Comparison of ENCODE assay signal across 1 cellular context in genomic region chr6:163122365-163122764, GRCh38.
TF ChIP-seq lines count a peak whose summit lies in the region.

No MANE protein-coding gene starts in this region.

TF ChIP-seq in H1, 55 proteins besides CTCF, POLR2A, EP300 and RAD21 (continued from another document):
- TF ChIP-seq GABPA (IDR thresholded peaks at IDR 0.05; ENCODE audit: borderline replicate concordance, insufficient read depth, low read length): no peak
- no peak for TF ChIP-seq CREB1 (IDR thresholded peaks at IDR 0.05)
- TF ChIP-seq TAF7 (optimal IDR thresholded peaks at IDR 0.05; ENCODE audit: borderline replicate concordance, low read depth, low read length): no peak
- TF ChIP-seq MAFK (IDR thresholded peaks at IDR 0.05; ENCODE audit: low read depth, low read length): no peak
- TF ChIP-seq JUND (IDR thresholded peaks at IDR 0.05; ENCODE audit: low read length): no peak
- no peak for TF ChIP-seq BRCA1 (IDR thresholded peaks at IDR 0.05; ENCODE audit: low read depth, low read length)
- no peak for TF ChIP-seq KDM4A (IDR thresholded peaks at IDR 0.05; ENCODE audit: low read depth, low read length, severe bottlenecking)
- no peak for TF ChIP-seq GTF2F1 (IDR thresholded peaks at IDR 0.05; ENCODE audit: borderline replicate concordance, low read depth, low read length)
- TF ChIP-seq CHD1 (IDR thresholded peaks at IDR 0.05; ENCODE audit: low read depth, low read length): no peak
- no peak for TF ChIP-seq E2F6 (IDR thresholded peaks at IDR 0.05)
- TF ChIP-seq BACH1 (IDR thresholded peaks at IDR 0.05; ENCODE audit: low read length): no peak
- TF ChIP-seq SIN3A (conservative IDR thresholded peaks at IDR 0.05 in 1 of 2, IDR thresholded peaks at IDR 0.05 in 1 of 2; ENCODE audit: low read depth in 1 of 2, low read length in 2 of 2): no peak
- TF ChIP-seq NANOG (IDR thresholded peaks at IDR 0.05; ENCODE audit: insufficient read depth, low read depth, low read length, poor library complexity, severe bottlenecking): no peak
- no peak for TF ChIP-seq MAX (IDR thresholded peaks at IDR 0.05)
